14 cellular contexts compared by ENCODE assay signal in genomic region chr1:220791287-220791686, GRCh38. TPM values are rescaled to one million over a fixed set of nuclear protein-coding genes. Genes with fewer than 3 reads are reported as not detected.
DNase-seq lines count a peak whose midpoint lies in the region; ATAC-seq and TF ChIP-seq lines count a peak whose summit lies in the region.
"Had no signal": no experiment of that assay in that cellular context is flagged by ENCODE, and none has a peak within 500 bp of the region (broad histone marks: within the 10 kb centered on the region; RNA-seq: fewer than 3 reads in every experiment).

No MANE protein-coding gene starts in this region.

- no peak for TF ChIP-seq EP300 in sigmoid colon (IDR thresholded peaks at IDR 0.05)

- H3K36me3 ChIP-seq in breast epithelium = no peaks in the 10 kb centered on the region
- peaks cover 0 to 5% (median under 1%) of the 10 kb centered on the region in 4 donors for H3K36me3 ChIP-seq in sigmoid colon
- H3K36me3 ChIP-seq in SJCRH30 = no peaks in the 10 kb centered on the region

- H3K27me3 ChIP-seq in HL-60 (ENCODE audit: insufficient read depth, poor library complexity, severe bottlenecking) (no peaks in the 10 kb centered on the region), breast epithelium (no peaks in the 10 kb centered on the region), sigmoid colon (no peaks in the 10 kb centered on the region), SJCRH30 (no peaks in the 10 kb centered on the region)

- TF ChIP-seq CTCF in HL-60 (IDR thresholded peaks at IDR 0.05; ENCODE audit: insufficient read depth, low read length) = no peak
- TF ChIP-seq CTCF in breast epithelium (IDR thresholded peaks at IDR 0.05) = no peak
- no peak for TF ChIP-seq CTCF in sigmoid colon (IDR thresholded peaks at IDR 0.05)

- 40 to 47% methylated on average over 6 of the region's 6 CpGs for WGBS in sigmoid colon, 2 donors

- no peak overlapping the region for H3K4me3 ChIP-seq in HL-60 (replicated peaks; ENCODE audit: insufficient read depth, low read length)
- no peak overlapping the region for H3K4me3 ChIP-seq in breast epithelium
- H3K4me3 ChIP-seq in sigmoid colon = no peak overlapping the region
- no peak overlapping the region for H3K4me3 ChIP-seq in SJCRH30
- H3K4me3 ChIP-seq: HAP-1 had no signal

- H3K4me1 ChIP-seq in breast epithelium (peaks cover 0 to 3% of the 10 kb centered on the region in 2 donors), sigmoid colon (peaks cover 0 to 29% (median 16%) of the 10 kb centered on the region in 4 donors), SJCRH30 (no peaks in the 10 kb centered on the region)

- H3K27ac ChIP-seq in HL-60 (replicated peaks) = peak overlapping the region; percentile 46; the same call in 1 of the 2 replicates
- peak overlapping the region; percentile 17 to 45 for H3K27ac ChIP-seq in breast epithelium
- H3K27ac ChIP-seq in sigmoid colon = peak overlapping the region; percentile 1 to 47 (median 34)
- no peak overlapping the region for H3K27ac ChIP-seq in SJCRH30

- TF ChIP-seq POLR2A in breast epithelium (IDR thresholded peaks at IDR 0.05) = no peak
- TF ChIP-seq POLR2A in sigmoid colon (IDR thresholded peaks at IDR 0.05) = no peak

- ATAC-seq in HG02938 (IDR thresholded peaks at IDR 0.05; ENCODE audit: unreplicated experiment) = no peak
- ATAC-seq: left colon had no signal

- intact Hi-C loops in breast epithelium (cut with DNase I; ENCODE audit: low total_unique reads) (no loop called here), sigmoid colon (cut with DNase I) (no loop called here)

- DNase-seq in HL-60 (ENCODE audit: low read depth in 1 of 2, low spot score in 1 of 2) (peak in 1 of 2 experiments; percentile 51), NCI-H2081 (lab: John Stamatoyannopoulos, UW) (peak; percentile 52 to 87), breast epithelium (ENCODE audit: low spot score in 2 of 2) (no peak), sigmoid colon (no peak), HK-2 (ENCODE audit: unreplicated experiment) (no peak), SJCRH30 (no peak)
- DNase-seq: Calu3; left colon; occipital lobe; stimulated activated CD4-positive, alpha-beta T cell treated with anti-CD3 and anti-CD28 coated beads, Interleukin-2, amount 100 ng/mL, for 24 hours; stimulated activated naive CD4-positive, alpha-beta T cell treated with Interleukin-2 at 50 U/mL for 16 hours; T1000 had no signal

- H3K9me3 ChIP-seq in breast epithelium = no peaks in the 10 kb centered on the region
- H3K9me3 ChIP-seq in sigmoid colon = no peaks in the 10 kb centered on the region
- no peaks in the 10 kb centered on the region; the same call in 1 of the 2 replicates for H3K9me3 ChIP-seq in SJCRH30 (replicated peaks)
- H3K9me3 ChIP-seq: HAP-1 had no signal

RNA-seq across cellular contexts. Expression of gene MTARC1, which starts 4.6 kb away (rescaled TPM):
- total RNA-seq in breast epithelium (100 to 1,000 TPM in 1 of 3 donors, 10 to 100 TPM in 2; 32.1 to 133 (median 47.9) TPM), sigmoid colon (10 to 100 TPM in 2 of 4 donors, 1 to 10 TPM in 2; 5.3 to 13.2 (median 8.6) TPM)
- 10 to 100 TPM in 2 of 3 donors, 1 to 10 TPM in 1; 8.6 to 31.4 (median 15.6) TPM for polyA plus RNA-seq in sigmoid colon
- 1.5 and 1.6 TPM in 2 replicates for total RNA-seq in SJCRH30 (2014; rRNA removed; shearing (Covaris generic))

RNA-seq across cellular contexts. Expression of gene MTARC2, which starts 43.2 kb away (rescaled TPM):
- total RNA-seq in breast epithelium = 10 to 100 TPM; 11.7 to 18.4 (median 15.8) TPM
- total RNA-seq in sigmoid colon = 10 to 100 TPM; 11.4 to 22.7 (median 18.8) TPM
- 10 to 100 TPM in 1 of 3 donors, 1 to 10 TPM in 2; 4.8 to 11.9 (median 6.0) TPM for polyA plus RNA-seq in sigmoid colon
- total RNA-seq in SJCRH30 (2014; rRNA removed; shearing (Covaris generic)) = 5.4 and 5.6 TPM in 2 replicates

Comparison
In these comparisons a context has a peak if more than half of its experiments do, and no peak if none do; other contexts are left out.
1. DNase-seq: peak in NCI-H2081 (2 of 2); none in breast epithelium (0 of 2), sigmoid colon (single experiment), HK-2 (single experiment) and SJCRH30 (0 of 2).